ENCODE assay signal across 7 cellular contexts in the genomic region with DNA sequence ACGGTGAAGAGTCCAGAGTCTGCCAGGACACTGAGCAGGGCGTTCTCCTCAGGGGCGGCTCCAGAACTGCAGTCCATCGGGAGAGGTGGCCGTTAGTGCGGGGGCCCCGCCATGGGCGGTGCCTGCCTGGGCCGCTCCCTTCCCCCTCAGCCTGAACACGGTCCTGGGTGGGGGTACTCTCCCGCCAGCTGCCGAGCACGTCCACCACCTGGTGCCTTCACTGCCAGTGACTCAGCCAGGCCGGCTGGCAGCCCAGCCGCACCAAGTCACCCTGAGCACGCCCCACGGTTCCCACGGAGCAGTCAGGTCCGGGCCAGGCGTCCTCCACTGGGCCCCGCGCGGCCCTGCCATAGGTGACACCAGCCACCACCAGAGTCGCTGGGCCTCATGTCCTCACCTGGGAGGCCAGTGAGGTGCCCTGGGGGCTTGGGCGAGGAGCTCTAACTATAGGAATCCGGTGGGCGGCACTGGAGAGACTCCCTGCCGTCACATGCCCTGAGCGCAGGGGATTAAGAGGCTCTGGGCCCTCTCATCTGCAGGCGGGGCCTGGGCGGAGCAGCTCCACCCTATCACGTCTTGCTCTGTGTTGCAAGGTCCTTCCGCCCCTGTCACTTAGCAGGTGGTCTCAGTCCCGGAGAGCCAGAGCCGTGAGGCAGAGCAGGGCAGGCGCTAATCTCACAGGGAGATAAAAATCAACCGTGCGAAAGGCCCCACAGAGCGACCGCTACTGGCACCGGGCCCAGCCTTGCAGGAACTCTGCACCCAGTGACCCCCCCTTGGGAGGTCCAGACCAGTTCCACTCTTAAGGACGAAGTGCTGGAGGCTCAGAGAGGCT. TPM values are rescaled to one million over a fixed set of nuclear protein-coding genes. Genes with fewer than 3 reads are reported as not detected.
DNase-seq lines count a peak whose midpoint lies in the region; TF ChIP-seq lines count a peak whose summit lies in the region.

No MANE protein-coding gene starts in this region.

- intact Hi-C loops in adrenal gland (cut with DNase I) (no loop called here), posterior cingulate gyrus (cut with DNase I) (no loop called here)

- H3K4me3 ChIP-seq in adrenal gland (no peak overlapping the region), kidney epithelial cell (ENCODE audit: low read depth, low read length) (peak overlapping the region; percentile 12), subcutaneous abdominal adipose tissue (ENCODE audit: low read depth in 1 of 5, low read length in 5 of 5) (peak overlapping the region in 3 of 5 donors; percentile 22 to 51 (median 45))

- H3K27me3 ChIP-seq in adrenal gland = no peaks in the 10 kb centered on the region
- no peaks in the 10 kb centered on the region for H3K27me3 ChIP-seq in kidney epithelial cell (ENCODE audit: control insufficient read depth, insufficient read depth, low read length)
- H3K27me3 ChIP-seq in subcutaneous abdominal adipose tissue (ENCODE audit: control insufficient read depth in 5 of 5, insufficient read depth in 4 of 5, low read length in 5 of 5) = no peaks in the 10 kb centered on the region

- TF ChIP-seq CTCF in adrenal gland (IDR thresholded peaks at IDR 0.05) = no peak
- peak; percentile 4 for TF ChIP-seq CTCF in kidney epithelial cell (IDR thresholded peaks at IDR 0.05; ENCODE audit: insufficient read depth, low read length, poor library complexity, severe bottlenecking)

- peak; percentile 10 for DNase-seq in NCI-H146 treated with DMSO at 0.1 percent for 48 hours (lab: John Stamatoyannopoulos, UW; ENCODE audit: unreplicated experiment)
- peak in 5 of 7 donors; percentile 48 to 75 (median 65) for DNase-seq in adrenal gland
- DNase-seq in kidney epithelial cell (ENCODE audit: low read depth) = peak; percentile 86
- no peak for DNase-seq in posterior cingulate gyrus
- no peak for DNase-seq in Ammon's horn (ENCODE audit: low spot score)

- WGBS in adrenal gland, 4 donors = 53 to 77% (median 62%) methylated on average over 10 to 42 of the region's 42 CpGs

- TF ChIP-seq POLR2A in GM19193 (IDR thresholded peaks at IDR 0.05; ENCODE audit: extremely low read depth, insufficient read depth, insufficient read length) (peak; percentile 39), adrenal gland (IDR thresholded peaks at IDR 0.05) (no peak)

- peak overlapping the region in 2 of 5 donors; percentile 7 to 21 for H3K9ac ChIP-seq in subcutaneous abdominal adipose tissue (ENCODE audit: low read length in 5 of 5)

- H3K36me3 ChIP-seq in adrenal gland (replicated peaks in 1 of 2) (no peaks in the 10 kb centered on the region), kidney epithelial cell (ENCODE audit: control insufficient read depth, insufficient read depth, low read length) (no peaks in the 10 kb centered on the region), subcutaneous abdominal adipose tissue (ENCODE audit: control insufficient read depth in 5 of 5, insufficient read depth in 5 of 5, low read length in 5 of 5) (peaks cover 0 to 6% (median 3%) of the 10 kb centered on the region in 5 donors)

- H3K4me1 ChIP-seq in adrenal gland (replicated peaks in 1 of 2) (peaks cover 18 to 52% of the 10 kb centered on the region in 2 donors), subcutaneous abdominal adipose tissue (ENCODE audit: control insufficient read depth in 5 of 5, insufficient read depth in 5 of 5, low read length in 5 of 5) (peaks cover 15 to 95% (median 87%) of the 10 kb centered on the region in 5 donors)

- H3K9me3 ChIP-seq in adrenal gland (replicated peaks in 1 of 3) = no peaks in the 10 kb centered on the region
- no peaks in the 10 kb centered on the region for H3K9me3 ChIP-seq in subcutaneous abdominal adipose tissue (ENCODE audit: control insufficient read depth in 5 of 5, low read length in 5 of 5)

- H3K27ac ChIP-seq in adrenal gland (peak overlapping the region in 2 of 5 donors; percentile 62 to 86), subcutaneous abdominal adipose tissue (ENCODE audit: low read depth, low read length) (peak overlapping the region; percentile 77)

RNA-seq across cellular contexts. Expression of gene PIEZO1, which starts 14.3 kb away (rescaled TPM):
- 100 to 1,000 TPM in 2 of 8 donors, 10 to 100 TPM in 6; 48.9 to 119 (median 92.4) TPM for total RNA-seq in adrenal gland
- 100 to 1,000 TPM in 2 of 3 donors, 10 to 100 TPM in 1; 16.6 to 327 (median 259) TPM for polyA plus RNA-seq in adrenal gland
- total RNA-seq in kidney epithelial cell = 309 and 349 TPM in 2 replicates

RNA-seq across cellular contexts. Expression of gene CDT1, which starts 32.9 kb away (rescaled TPM):
- 1 to 10 TPM in 6 of 8 donors, under 1 TPM in 1, not detected in 1; 0.52 to 4.5 (median 1.7) TPM for total RNA-seq in adrenal gland
- under 1 TPM; 0.29 to 0.44 (median 0.40) TPM for polyA plus RNA-seq in adrenal gland
- total RNA-seq in kidney epithelial cell = 11.3 and 14.5 TPM in 2 replicates

RNA-seq across cellular contexts. Expression of gene APRT, which starts 41.1 kb away (rescaled TPM):
- 100 to 1,000 TPM; 145 to 250 (median 181) TPM for total RNA-seq in adrenal gland
- polyA plus RNA-seq in adrenal gland = 100 to 1,000 TPM; 116 to 227 (median 121) TPM
- 204 and 218 TPM in 2 replicates for total RNA-seq in kidney epithelial cell

Comparison
In these comparisons a context has a peak if more than half of its experiments do, and no peak if none do; other contexts are left out.
1. DNase-seq: peak in NCI-H146 treated with DMSO at 0.1 percent for 48 hours (single experiment), adrenal gland (5 of 7) and kidney epithelial cell (single experiment); none in posterior cingulate gyrus (0 of 10) and Ammon's horn (single experiment).
2. H3K4me3 ChIP-seq: peak in kidney epithelial cell (single experiment) and subcutaneous abdominal adipose tissue (3 of 5); none in adrenal gland (0 of 4).